1 cellular context compared by ENCODE assay signal in the genomic region with DNA sequence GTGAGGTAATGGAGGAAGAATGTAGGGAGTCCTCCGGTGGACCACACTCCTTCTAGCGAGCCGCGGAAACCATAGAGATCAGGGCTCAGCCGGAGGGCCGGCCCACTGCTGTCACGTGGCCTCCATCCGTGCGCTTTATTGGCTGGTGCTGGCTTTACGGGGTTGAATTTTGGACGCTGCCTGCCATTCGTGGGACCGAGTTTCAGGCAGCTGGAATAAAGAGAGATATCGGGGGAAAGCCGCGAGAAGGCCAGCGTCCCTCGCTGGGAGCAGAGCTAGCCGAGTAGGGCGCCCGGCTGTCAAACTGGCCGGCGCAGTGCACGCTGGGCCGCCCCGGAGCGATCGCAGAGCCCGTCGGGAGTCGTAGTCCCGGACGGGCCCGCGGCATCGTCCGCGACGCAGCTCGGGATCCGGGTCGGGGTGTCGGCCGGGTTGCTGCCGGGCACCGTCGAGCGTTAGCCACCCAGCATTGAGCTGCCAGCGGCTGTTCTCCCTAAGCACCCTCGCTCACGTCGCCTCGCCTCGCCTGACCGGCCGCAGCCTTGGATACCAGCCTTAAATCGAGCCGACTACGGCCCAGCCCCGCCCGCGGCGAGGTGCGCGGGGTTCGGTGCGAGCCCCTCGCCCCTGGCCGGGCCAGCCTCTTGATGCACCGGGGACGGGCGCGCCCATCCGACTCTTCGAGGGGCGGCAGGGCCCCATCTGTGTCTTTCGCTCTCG.
TF ChIP-seq lines count a peak whose summit lies in the region.

TSS of gene NUTM2E (plus strand) at position 244 of the 720 bp plus-strand sequence. CDS start 15,002 bp downstream, outside the sequence.

TF ChIP-seq in IMR-90, 13 proteins besides CTCF, POLR2A, EP300 and RAD21:
- peak; percentile 71 for TF ChIP-seq USF2 (IDR thresholded peaks at IDR 0.05; ENCODE audit: low read depth, low read length)
